Comparison of ENCODE assay signal across 1 cellular context in genomic region chr1:109089242-109090015, GRCh38.
TF ChIP-seq lines count a peak whose summit lies in the region.

No MANE protein-coding gene starts in this region.

TF ChIP-seq in HEK293, 187 proteins besides CTCF, POLR2A, EP300 and RAD21 (continued from another document):
- no peak for TF ChIP-seq ZNF362 (tag by site-specific recombination; IDR thresholded peaks at IDR 0.05)
- TF ChIP-seq ZNF629 (tag by site-specific recombination; IDR thresholded peaks at IDR 0.05): peak; percentile 28; the same call in 1 of the 2 replicates
- no peak for TF ChIP-seq ZNF23 (tag by site-specific recombination; IDR thresholded peaks at IDR 0.05; ENCODE audit: borderline replicate concordance)
- no peak for TF ChIP-seq TRIM28 (IDR thresholded peaks at IDR 0.05; ENCODE audit: borderline replicate concordance, low read length)
- TF ChIP-seq ZNF449 (tag by site-specific recombination; IDR thresholded peaks at IDR 0.05): 0 out of 2 replicates have a peak, but pooled peaks have one; percentile 20
- TF ChIP-seq ZNF19 (tag by site-specific recombination; IDR thresholded peaks at IDR 0.05; ENCODE audit: low read depth): 0 out of 2 replicates have a peak, but pooled peaks have one; percentile 4
- TF ChIP-seq ZNF184 (tag by site-specific recombination; IDR thresholded peaks at IDR 0.05): 0 out of 2 replicates have a peak, but pooled peaks have one; percentile 67
- TF ChIP-seq ZBTB8A (tag by site-specific recombination; IDR thresholded peaks at IDR 0.05): 0 out of 2 replicates have a peak, but pooled peaks have one; percentile 16
- TF ChIP-seq ZBTB49 (tag by site-specific recombination; IDR thresholded peaks at IDR 0.05; ENCODE audit: low read depth): no peak
- TF ChIP-seq ZNF654 (tag by site-specific recombination; IDR thresholded peaks at IDR 0.05; ENCODE audit: low read depth): peak; percentile 59
- peak; percentile 74 for TF ChIP-seq ZNF561 (tag by site-specific recombination; IDR thresholded peaks at IDR 0.05; ENCODE audit: borderline replicate concordance)
- peak; percentile 85 for TF ChIP-seq IKZF3 (tag by site-specific recombination; IDR thresholded peaks at IDR 0.05)
- TF ChIP-seq, protein P1, sequence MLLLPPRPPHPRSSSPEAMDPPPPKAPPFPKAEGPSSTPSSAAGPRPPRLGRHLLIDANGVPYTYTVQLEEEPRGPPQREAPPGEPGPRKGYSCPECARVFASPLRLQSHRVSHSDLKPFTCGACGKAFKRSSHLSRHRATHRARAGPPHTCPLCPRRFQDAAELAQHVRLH (tag by site-specific recombination; IDR thresholded peaks at IDR 0.05): no peak
- no peak; the same call in 1 of the 2 replicates for TF ChIP-seq YY1 (tag by site-specific recombination; IDR thresholded peaks at IDR 0.05)
- TF ChIP-seq SETDB1 (IDR thresholded peaks at IDR 0.05; ENCODE audit: insufficient read length, low read length): peak; percentile 46
- TF ChIP-seq ZNF624 (tag by site-specific recombination; IDR thresholded peaks at IDR 0.05): no peak
- 0 out of 2 replicates have a peak, but pooled peaks have one; percentile 12 for TF ChIP-seq ZSCAN30 (tag by site-specific recombination; IDR thresholded peaks at IDR 0.05)
- TF ChIP-seq ZNF768 (tag by site-specific recombination; IDR thresholded peaks at IDR 0.05): no peak
- TF ChIP-seq ZNF335 (tag by site-specific recombination; conservative IDR thresholded peaks at IDR 0.05): peak; percentile 27
- peak; percentile 48 for TF ChIP-seq ZNF2 (tag by site-specific recombination; IDR thresholded peaks at IDR 0.05)
- 0 out of 2 replicates have a peak, but pooled peaks have one; percentile 33 for TF ChIP-seq ZNF558 (tag by site-specific recombination; IDR thresholded peaks at IDR 0.05)
- no peak for TF ChIP-seq ZNF366 (tag by site-specific recombination; conservative IDR thresholded peaks at IDR 0.05)
- no peak for TF ChIP-seq ZFP41 (tag by site-specific recombination; IDR thresholded peaks at IDR 0.05; ENCODE audit: borderline replicate concordance)
- no peak for TF ChIP-seq ZNF341 (tag by site-specific recombination; IDR thresholded peaks at IDR 0.05; ENCODE audit: low read depth)
- TF ChIP-seq SP2 (tag by site-specific recombination; IDR thresholded peaks at IDR 0.05): peak; percentile 9; the same call in 1 of the 2 replicates
- no peak; the same call in 1 of the 2 replicates for TF ChIP-seq KLF10 (tag by site-specific recombination; IDR thresholded peaks at IDR 0.05)
- TF ChIP-seq TSHZ1 (tag by site-specific recombination; IDR thresholded peaks at IDR 0.05; ENCODE audit: borderline replicate concordance): no peak
- peak; percentile 66; the same call in 1 of the 2 replicates for TF ChIP-seq ZNF660 (tag by site-specific recombination; IDR thresholded peaks at IDR 0.05)
- 0 out of 2 replicates have a peak, but pooled peaks have one; percentile 25 for TF ChIP-seq ZNF391 (tag by site-specific recombination; IDR thresholded peaks at IDR 0.05; ENCODE audit: borderline replicate concordance, low read depth)
- TF ChIP-seq ZNF707 (tag by site-specific recombination; IDR thresholded peaks at IDR 0.05): no peak
- TF ChIP-seq KLF8 (tag by site-specific recombination; IDR thresholded peaks at IDR 0.05): 0 out of 2 replicates have a peak, but pooled peaks have one; percentile 11
- TF ChIP-seq ZNF423 (tag by site-specific recombination; IDR thresholded peaks at IDR 0.05): no peak
- TF ChIP-seq KLF9 (tag by site-specific recombination; IDR thresholded peaks at IDR 0.05; ENCODE audit: low read depth): no peak
- peak; percentile 78 for TF ChIP-seq ZNF677 (tag by site-specific recombination; IDR thresholded peaks at IDR 0.05)
- TF ChIP-seq, protein P2, sequence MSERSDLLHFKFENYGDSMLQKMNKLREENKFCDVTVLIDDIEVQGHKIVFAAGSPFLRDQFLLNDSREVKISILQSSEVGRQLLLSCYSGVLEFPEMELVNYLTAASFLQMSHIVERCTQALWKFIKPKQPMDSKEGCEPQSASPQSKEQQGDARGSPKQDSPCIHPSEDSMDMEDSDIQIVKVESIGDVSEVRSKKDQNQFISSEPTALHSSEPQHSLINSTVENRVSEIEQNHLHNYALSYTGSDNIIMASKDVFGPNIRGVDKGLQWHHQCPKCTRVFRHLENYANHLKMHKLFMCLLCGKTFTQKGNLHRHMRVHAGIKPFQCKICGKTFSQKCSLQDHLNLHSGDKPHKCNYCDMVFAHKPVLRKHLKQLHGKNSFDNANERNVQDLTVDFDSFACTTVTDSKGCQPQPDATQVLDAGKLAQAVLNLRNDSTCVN (tag by site-specific recombination; optimal IDR thresholded peaks at IDR 0.05): peak; percentile 1
- TF ChIP-seq, protein P3, sequence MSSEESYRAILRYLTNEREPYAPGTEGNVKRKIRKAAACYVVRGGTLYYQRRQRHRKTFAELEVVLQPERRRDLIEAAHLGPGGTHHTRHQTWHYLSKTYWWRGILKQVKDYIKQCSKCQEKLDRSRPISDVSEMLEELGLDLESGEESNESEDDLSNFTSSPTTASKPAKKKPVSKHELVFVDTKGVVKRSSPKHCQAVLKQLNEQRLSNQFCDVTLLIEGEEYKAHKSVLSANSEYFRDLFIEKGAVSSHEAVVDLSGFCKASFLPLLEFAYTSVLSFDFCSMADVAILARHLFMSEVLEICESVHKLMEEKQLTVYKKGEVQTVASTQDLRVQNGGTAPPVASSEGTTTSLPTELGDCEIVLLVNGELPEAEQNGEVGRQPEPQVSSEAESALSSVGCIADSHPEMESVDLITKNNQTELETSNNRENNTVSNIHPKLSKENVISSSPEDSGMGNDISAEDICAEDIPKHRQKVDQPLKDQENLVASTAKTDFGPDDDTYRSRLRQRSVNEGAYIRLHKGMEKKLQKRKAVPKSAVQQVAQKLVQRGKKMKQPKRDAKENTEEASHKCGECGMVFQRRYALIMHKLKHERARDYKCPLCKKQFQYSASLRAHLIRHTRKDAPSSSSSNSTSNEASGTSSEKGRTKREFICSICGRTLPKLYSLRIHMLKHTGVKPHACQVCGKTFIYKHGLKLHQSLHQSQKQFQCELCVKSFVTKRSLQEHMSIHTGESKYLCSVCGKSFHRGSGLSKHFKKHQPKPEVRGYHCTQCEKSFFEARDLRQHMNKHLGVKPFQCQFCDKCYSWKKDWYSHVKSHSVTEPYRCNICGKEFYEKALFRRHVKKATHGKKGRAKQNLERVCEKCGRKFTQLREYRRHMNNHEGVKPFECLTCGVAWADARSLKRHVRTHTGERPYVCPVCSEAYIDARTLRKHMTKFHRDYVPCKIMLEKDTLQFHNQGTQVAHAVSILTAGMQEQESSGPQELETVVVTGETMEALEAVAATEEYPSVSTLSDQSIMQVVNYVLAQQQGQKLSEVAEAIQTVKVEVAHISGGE (tag by site-specific recombination; conservative IDR thresholded peaks at IDR 0.05; ENCODE audit: low read depth): peak; percentile 75
